9 cellular contexts compared by ENCODE assay signal in the genomic region with DNA sequence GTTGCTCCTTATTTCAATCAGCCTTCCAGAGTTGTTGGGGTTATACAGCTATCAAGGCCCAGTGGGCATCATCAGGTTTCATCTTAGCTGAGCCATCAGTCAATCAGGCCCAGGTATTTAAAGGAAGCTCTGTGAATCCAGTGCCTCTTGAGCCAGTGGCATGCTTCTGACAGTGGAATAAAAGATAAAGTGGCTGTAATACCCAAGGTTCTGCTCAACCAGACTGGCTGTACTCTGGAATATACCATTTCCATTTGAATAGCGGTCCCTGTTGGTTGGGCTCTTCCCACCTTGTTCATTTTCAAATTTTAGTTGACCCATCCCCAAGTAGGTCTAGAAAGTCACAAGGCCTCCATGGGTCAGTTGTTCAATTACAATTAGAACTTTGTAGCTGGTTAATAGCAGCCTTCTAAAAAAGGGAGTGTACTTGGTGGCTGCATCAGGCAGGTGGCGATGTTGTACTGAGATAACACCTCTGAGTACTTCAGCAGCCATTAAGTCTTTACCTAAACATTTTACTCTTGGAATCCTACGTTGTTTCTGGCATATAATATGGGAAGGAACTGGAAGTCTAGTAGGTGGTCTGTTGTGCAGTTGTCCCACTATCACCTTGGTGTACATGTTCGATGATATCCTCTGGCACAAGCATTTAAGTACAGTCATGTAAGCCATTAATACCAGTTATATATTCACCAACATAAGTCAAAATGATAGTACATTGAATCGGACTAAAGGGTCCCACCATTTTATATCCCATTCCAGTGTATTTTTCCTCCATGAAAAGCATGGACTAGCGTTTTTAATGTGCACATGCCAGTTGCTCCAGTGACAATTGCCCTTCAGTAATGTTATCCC.
DNase-seq lines count a peak whose midpoint lies in the region; ATAC-seq and TF ChIP-seq lines count a peak whose summit lies in the region.
"Had no signal": no experiment of that assay in that cellular context is flagged by ENCODE, and none has a peak within 500 bp of the region (broad histone marks: within the 10 kb centered on the region; RNA-seq: fewer than 3 reads in every experiment).

No MANE protein-coding gene starts in this region.

- WGBS in esophagus muscularis mucosa = 58% methylated on average over 6 of the region's 6 CpGs

- no peaks in the 10 kb centered on the region for H3K27me3 ChIP-seq in BJ (ENCODE audit: control insufficient read depth, insufficient read depth, low read length)
- H3K27me3 ChIP-seq in esophagus muscularis mucosa = no peaks in the 10 kb centered on the region
- no peaks in the 10 kb centered on the region for H3K27me3 ChIP-seq in neutrophil

- ATAC-seq in GM21390 (IDR thresholded peaks at IDR 0.05; ENCODE audit: unreplicated experiment) (peak; percentile 65), HG02571 (IDR thresholded peaks at IDR 0.05; ENCODE audit: unreplicated experiment) (no peak), GM21528 (IDR thresholded peaks at IDR 0.05; ENCODE audit: low FRiP score, unreplicated experiment) (no peak)

- H3K4me1 ChIP-seq in esophagus muscularis mucosa (no peaks in the 10 kb centered on the region), neutrophil (ENCODE audit: control insufficient read depth in 1 of 2, insufficient read depth in 1 of 2, low read depth in 1 of 2, low read length in 1 of 2) (no peaks in the 10 kb centered on the region)

- TF ChIP-seq CTCF in BJ (IDR thresholded peaks at IDR 0.05; ENCODE audit: insufficient read depth, low read depth, low read length) (peak; percentile 71), WI38 (IDR thresholded peaks at IDR 0.05; ENCODE audit: low read depth, low read length) (peak; percentile 58), esophagus muscularis mucosa (IDR thresholded peaks at IDR 0.05) (peak; percentile 55 to 64 (median 62)), neutrophil (IDR thresholded peaks at IDR 0.05) (peak; percentile 10)

- H3K36me3 ChIP-seq in BJ (ENCODE audit: control insufficient read depth, insufficient read depth, low read length) (no peaks in the 10 kb centered on the region), esophagus muscularis mucosa (no peaks in the 10 kb centered on the region), neutrophil (no peaks in the 10 kb centered on the region)

- intact Hi-C loops in esophagus muscularis mucosa (cut with DNase I) = no loop called here

- no peak for TF ChIP-seq POLR2A in esophagus muscularis mucosa (IDR thresholded peaks at IDR 0.05; ENCODE audit: low read depth)

- no peak for TF ChIP-seq EP300 in esophagus muscularis mucosa (IDR thresholded peaks at IDR 0.05)

- POLR2A ChIA-PET in BJ (lab: Charles Lee) = no interaction called here

- DNase-seq in BJ (ENCODE audit: low read depth) = no peak
- DNase-seq in NCI-H2227 (lab: John Stamatoyannopoulos, UW; ENCODE audit: unreplicated experiment) = peak; percentile 58
- DNase-seq in esophagus muscularis mucosa (ENCODE audit: extremely low spot score) = no peak

- H3K4me3 ChIP-seq in BJ (ENCODE audit: low read depth, low read length) (no peak overlapping the region), WI38 (ENCODE audit: low read depth, low read length) (no peak overlapping the region), esophagus muscularis mucosa (no peak overlapping the region), neutrophil (ENCODE audit: low read depth in 1 of 2, low read length in 1 of 2) (no peak overlapping the region)
- H3K4me3 ChIP-seq: skin epidermis had no signal

- H3K9me3 ChIP-seq in esophagus muscularis mucosa = peaks cover 0 to 11% (median 3%) of the 10 kb centered on the region in 4 donors
- no peaks in the 10 kb centered on the region for H3K9me3 ChIP-seq in neutrophil

- CTCF ChIA-PET in BJ (lab: Yijun Ruan, JAX) = interaction anchor here (0.6 to 2.7 kb wide), 32 partner anchors 9 to 603 kb away, joined by 3 to 35 read pairs (median 5); a partner anchor contains a TSS

- H3K27ac ChIP-seq in esophagus muscularis mucosa (replicated peaks in 1 of 4) (no peak overlapping the region), neutrophil (no peak overlapping the region)
- H3K27ac ChIP-seq: skin epidermis had no signal

Comparison
In these comparisons a context has a peak if more than half of its experiments do, and no peak if none do; other contexts are left out.
1. CTCF ChIP-seq: peak in every context shown above with its lines; median percentile 71 in BJ; 62 in esophagus muscularis mucosa; 58 in WI38; 10 in neutrophil.